1 cellular context compared by ENCODE assay signal in the genomic region with DNA sequence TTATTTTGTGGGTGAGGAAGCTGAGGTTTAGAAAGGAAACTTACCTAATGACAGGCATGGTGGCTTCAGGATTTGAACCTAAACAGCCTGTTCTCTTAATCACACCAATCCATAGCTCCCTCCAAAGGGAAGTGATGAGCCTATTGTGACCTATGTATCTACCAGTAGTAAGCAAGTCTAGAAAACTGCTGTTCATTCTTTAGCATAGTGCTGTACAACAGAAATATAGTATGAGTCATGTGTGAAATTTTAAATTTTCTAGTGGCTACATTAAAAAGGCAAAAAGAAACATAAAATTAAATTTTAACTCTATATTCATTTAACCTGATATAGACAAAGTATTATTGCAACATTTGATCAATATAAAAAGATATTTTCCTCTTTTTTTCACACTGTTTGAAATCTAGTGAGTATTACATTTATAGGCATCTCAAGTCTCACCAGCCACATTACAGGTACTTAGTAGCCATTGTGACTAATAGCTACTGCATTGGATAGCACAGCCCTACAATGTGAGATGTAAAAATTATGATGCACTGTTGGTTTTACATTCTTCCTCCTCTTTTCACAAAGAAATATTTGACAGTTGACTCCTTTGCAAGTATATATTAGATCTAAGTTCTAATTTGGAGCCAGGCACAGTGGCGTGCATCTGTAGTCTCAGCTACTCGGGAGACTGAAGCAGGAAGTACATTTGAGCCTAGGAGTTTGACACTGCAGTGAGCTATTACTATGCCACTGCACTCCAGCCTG.
TF ChIP-seq lines count a peak whose summit lies in the region.

No MANE protein-coding gene starts in this region.

TF ChIP-seq in IMR-90, 13 proteins besides CTCF, POLR2A, EP300 and RAD21:
- TF ChIP-seq RFX5 (IDR thresholded peaks at IDR 0.05; ENCODE audit: low read depth, low read length) (no peak), FOS (IDR thresholded peaks at IDR 0.05; ENCODE audit: low read depth, low read length) (0 out of 2 replicates have a peak, but pooled peaks have one; percentile 11), CEBPB (IDR thresholded peaks at IDR 0.05; ENCODE audit: low read depth, low read length) (no peak), NFE2L2 (IDR thresholded peaks at IDR 0.05; ENCODE audit: low read depth, low read length) (no peak), MXI1 (IDR thresholded peaks at IDR 0.05; ENCODE audit: borderline replicate concordance, low read depth, low read length) (no peak), RCOR1 (IDR thresholded peaks at IDR 0.05; ENCODE audit: insufficient replicate concordance, low read length) (no peak), MAFK (IDR thresholded peaks at IDR 0.05; ENCODE audit: low read depth, low read length) (0 out of 2 replicates have a peak, but pooled peaks have one; percentile 14), SMC3 (IDR thresholded peaks at IDR 0.05; ENCODE audit: low read depth, low read length) (no peak), CHD1 (IDR thresholded peaks at IDR 0.05; ENCODE audit: low read depth, low read length) (no peak), MAZ (IDR thresholded peaks at IDR 0.05; ENCODE audit: borderline replicate concordance, low read depth, low read length) (no peak), BHLHE40 (IDR thresholded peaks at IDR 0.05; ENCODE audit: low read depth, low read length) (peak; percentile 6; the same call in 1 of the 2 replicates)
- TF ChIP-seq, protein P1, sequence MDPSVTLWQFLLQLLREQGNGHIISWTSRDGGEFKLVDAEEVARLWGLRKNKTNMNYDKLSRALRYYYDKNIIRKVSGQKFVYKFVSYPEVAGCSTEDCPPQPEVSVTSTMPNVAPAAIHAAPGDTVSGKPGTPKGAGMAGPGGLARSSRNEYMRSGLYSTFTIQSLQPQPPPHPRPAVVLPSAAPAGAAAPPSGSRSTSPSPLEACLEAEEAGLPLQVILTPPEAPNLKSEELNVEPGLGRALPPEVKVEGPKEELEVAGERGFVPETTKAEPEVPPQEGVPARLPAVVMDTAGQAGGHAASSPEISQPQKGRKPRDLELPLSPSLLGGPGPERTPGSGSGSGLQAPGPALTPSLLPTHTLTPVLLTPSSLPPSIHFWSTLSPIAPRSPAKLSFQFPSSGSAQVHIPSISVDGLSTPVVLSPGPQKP (IDR thresholded peaks at IDR 0.05; ENCODE audit: borderline replicate concordance, low read depth, low read length) = no peak
- TF ChIP-seq, protein P2, sequence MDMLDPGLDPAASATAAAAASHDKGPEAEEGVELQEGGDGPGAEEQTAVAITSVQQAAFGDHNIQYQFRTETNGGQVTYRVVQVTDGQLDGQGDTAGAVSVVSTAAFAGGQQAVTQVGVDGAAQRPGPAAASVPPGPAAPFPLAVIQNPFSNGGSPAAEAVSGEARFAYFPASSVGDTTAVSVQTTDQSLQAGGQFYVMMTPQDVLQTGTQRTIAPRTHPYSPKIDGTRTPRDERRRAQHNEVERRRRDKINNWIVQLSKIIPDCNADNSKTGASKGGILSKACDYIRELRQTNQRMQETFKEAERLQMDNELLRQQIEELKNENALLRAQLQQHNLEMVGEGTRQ (IDR thresholded peaks at IDR 0.05; ENCODE audit: low read depth, low read length) = no peak
